ENCODE assay signal across 4 cellular contexts in the genomic region with DNA sequence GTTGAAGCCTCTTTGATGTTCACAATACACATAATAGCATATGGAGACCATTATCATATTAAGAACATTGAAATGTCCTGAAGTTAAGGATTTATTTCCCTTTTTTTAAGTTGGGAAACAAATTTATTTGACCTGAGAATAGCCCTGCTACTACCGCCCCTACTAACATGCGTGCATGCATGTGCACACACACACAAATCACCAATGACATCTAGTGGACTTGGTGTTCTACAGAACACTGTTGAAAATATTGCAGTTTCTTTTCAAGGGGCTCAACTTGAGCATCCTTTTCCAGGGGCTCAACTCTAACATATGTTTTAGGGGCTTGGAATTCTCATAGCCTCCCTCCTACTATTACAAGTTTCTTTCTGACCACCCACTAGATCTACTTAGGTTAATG.
TF ChIP-seq lines count a peak whose summit lies in the region.

No MANE protein-coding gene starts in this region.

TF ChIP-seq in Ishikawa, 13 proteins besides CTCF, POLR2A, EP300 and RAD21:
- TF ChIP-seq NFIC (IDR thresholded peaks at IDR 0.05) (no peak), TEAD4 (IDR thresholded peaks at IDR 0.05) (no peak), CREB1 (IDR thresholded peaks at IDR 0.05; ENCODE audit: low read depth) (no peak), USF1 (IDR thresholded peaks at IDR 0.05) (no peak), YY1 (IDR thresholded peaks at IDR 0.05; ENCODE audit: low read depth) (no peak), EGR1 (IDR thresholded peaks at IDR 0.05) (no peak), MAX (IDR thresholded peaks at IDR 0.05) (no peak), FOXM1 (IDR thresholded peaks at IDR 0.05; ENCODE audit: borderline replicate concordance, low read depth) (no peak), CEBPB (IDR thresholded peaks at IDR 0.05) (no peak), ZBTB7A (IDR thresholded peaks at IDR 0.05; ENCODE audit: low read depth) (no peak), TCF12 (IDR thresholded peaks at IDR 0.05; ENCODE audit: low read depth) (no peak), TAF1 (IDR thresholded peaks at IDR 0.05; ENCODE audit: low read depth) (no peak), REST (IDR thresholded peaks at IDR 0.05; ENCODE audit: low read depth) (no peak)

TF ChIP-seq in H1, 55 proteins besides CTCF, POLR2A, EP300 and RAD21:
- no peak for TF ChIP-seq RXRA (IDR thresholded peaks at IDR 0.05; ENCODE audit: insufficient read depth, low read depth, low read length)

TF ChIP-seq in HepG2, 621 proteins besides CTCF, POLR2A, EP300 and RAD21:
- TF ChIP-seq MLXIP (CRISPR knock-in tag; IDR thresholded peaks at IDR 0.05; ENCODE audit: borderline replicate concordance) = no peak
- TF ChIP-seq ATF7 (IDR thresholded peaks at IDR 0.05) = no peak
- no peak for TF ChIP-seq ATF7 (CRISPR knock-in tag; IDR thresholded peaks at IDR 0.05)
- TF ChIP-seq ZNF709 (CRISPR knock-in tag; IDR thresholded peaks at IDR 0.05) = no peak
- peak; percentile 37; the same call in 1 of the 2 replicates for TF ChIP-seq STAG1 (CRISPR knock-in tag; IDR thresholded peaks at IDR 0.05)
- TF ChIP-seq ZNF672 (CRISPR knock-in tag; IDR thresholded peaks at IDR 0.05) = no peak
- no peak for TF ChIP-seq CEBPZ (IDR thresholded peaks at IDR 0.05; ENCODE audit: low read length)
- TF ChIP-seq ZNF691 (CRISPR knock-in tag; IDR thresholded peaks at IDR 0.05; ENCODE audit: borderline replicate concordance, low read depth) = no peak

TF ChIP-seq in WTC11, 78 proteins besides CTCF, POLR2A, EP300 and RAD21:
- no peak for TF ChIP-seq TEAD4 (CRISPR knock-in tag; IDR thresholded peaks at IDR 0.05)
- TF ChIP-seq, protein P1, sequence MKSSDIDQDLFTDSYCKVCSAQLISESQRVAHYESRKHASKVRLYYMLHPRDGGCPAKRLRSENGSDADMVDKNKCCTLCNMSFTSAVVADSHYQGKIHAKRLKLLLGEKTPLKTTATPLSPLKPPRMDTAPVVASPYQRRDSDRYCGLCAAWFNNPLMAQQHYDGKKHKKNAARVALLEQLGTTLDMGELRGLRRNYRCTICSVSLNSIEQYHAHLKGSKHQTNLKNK (CRISPR knock-in tag; IDR thresholded peaks at IDR 0.05) = no peak
- TF ChIP-seq, protein P2, sequence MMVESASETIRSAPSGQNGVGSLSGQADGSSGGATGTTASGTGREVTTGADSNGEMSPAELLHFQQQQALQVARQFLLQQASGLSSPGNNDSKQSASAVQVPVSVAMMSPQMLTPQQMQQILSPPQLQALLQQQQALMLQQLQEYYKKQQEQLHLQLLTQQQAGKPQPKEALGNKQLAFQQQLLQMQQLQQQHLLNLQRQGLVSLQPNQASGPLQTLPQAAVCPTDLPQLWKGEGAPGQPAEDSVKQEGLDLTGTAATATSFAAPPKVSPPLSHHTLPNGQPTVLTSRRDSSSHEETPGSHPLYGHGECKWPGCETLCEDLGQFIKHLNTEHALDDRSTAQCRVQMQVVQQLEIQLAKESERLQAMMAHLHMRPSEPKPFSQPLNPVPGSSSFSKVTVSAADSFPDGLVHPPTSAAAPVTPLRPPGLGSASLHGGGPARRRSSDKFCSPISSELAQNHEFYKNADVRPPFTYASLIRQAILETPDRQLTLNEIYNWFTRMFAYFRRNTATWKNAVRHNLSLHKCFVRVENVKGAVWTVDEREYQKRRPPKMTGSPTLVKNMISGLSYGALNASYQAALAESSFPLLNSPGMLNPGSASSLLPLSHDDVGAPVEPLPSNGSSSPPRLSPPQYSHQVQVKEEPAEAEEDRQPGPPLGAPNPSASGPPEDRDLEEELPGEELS (CRISPR knock-in tag; IDR thresholded peaks at IDR 0.05) = no peak
- no peak for TF ChIP-seq GRHL2 (CRISPR knock-in tag; IDR thresholded peaks at IDR 0.05; ENCODE audit: insufficient replicate concordance, severe bottlenecking)
TF ChIP-seq in WTC11: peak in this region for 0.
